8 cellular contexts compared by ENCODE assay signal in the genomic region with DNA sequence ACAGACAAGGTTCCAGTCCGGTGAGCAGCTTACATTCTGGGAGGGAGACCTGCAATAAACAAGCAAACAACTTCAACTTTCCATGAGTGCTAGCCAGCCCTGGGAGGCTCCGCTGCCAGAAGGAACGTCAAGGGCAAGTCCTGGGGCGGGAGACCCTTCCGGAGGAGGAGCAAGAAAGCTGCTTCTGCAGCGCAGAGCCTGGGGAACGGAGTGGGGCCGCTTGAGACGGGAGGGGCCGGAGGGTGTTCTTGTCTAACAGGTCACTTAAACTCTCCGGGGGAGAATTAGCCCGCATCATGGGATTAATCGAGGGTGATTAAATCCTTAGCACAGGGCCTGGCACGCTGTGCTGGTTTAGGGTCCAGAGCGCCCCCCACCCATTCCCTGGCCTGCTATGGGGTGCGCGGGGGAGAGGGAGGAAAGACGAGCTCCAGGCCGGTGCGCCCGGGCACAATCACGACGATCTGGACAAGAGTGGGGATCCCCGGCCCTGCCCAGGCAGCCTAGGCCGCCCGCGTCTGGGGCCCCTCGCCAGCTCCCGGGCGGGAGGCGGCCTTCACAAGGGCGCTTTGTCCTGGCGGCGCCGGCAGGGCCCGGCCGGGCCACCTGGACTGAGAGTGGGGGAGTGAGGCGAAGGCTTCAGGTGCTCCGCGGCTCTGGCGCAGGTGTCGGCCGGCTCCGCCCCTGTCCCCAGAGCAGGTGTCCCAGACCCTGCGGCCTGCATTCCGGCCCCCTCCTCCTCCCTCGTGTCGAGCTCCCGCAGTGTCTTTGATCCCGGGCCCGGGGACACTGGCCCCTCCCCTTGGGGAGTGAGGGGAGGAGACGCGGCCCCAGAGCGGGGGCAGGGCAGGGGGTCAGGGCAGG. TPM values are rescaled to one million over a fixed set of nuclear protein-coding genes. Genes with fewer than 3 reads are reported as not detected.
DNase-seq lines count a peak whose midpoint lies in the region; ATAC-seq and TF ChIP-seq lines count a peak whose summit lies in the region.

No MANE protein-coding gene starts in this region.

- H3K9me3 ChIP-seq in A673 (ENCODE audit: low read depth, low read length, poor library complexity, severe bottlenecking): no peaks in the 10 kb centered on the region
- no peaks in the 10 kb centered on the region for H3K9me3 ChIP-seq in iPS-18a (ENCODE audit: control insufficient read depth, low read depth, low read length)

- ATAC-seq in activated B cell treated with CpG ODN at 0.5 μM for 24 hours (ENCODE audit: low read depth): no peak
- ATAC-seq in stimulated activated naive B cell treated with anti-CD40 and anti-IgM and Interleukin-4, amounts not matched to agents 10 μg/mL and 1 μg/mL and 100 μg/mL, for 72 hours (replicated peaks): no peak

- peak overlapping the region; percentile 78 for H3K4me3 Mint-ChIP-seq in activated B cell treated with CpG ODN at 0.5 μM for 24 hours
- peak overlapping the region; percentile 68 to 81 for H3K4me3 Mint-ChIP-seq in stimulated activated naive B cell treated with anti-CD40 and anti-IgM and Interleukin-4, amounts not matched to agents 10 μg/mL and 1 μg/mL and 100 μg/mL, for 72 hours

- H3K27me3 ChIP-seq in A673 (replicated peaks; ENCODE audit: insufficient read depth, low read depth, low read length, poor library complexity) (no peaks in the 10 kb centered on the region), iPS-18a (ENCODE audit: control insufficient read depth, insufficient read depth, low read length) (peaks cover 15% of the 10 kb centered on the region)

- peaks cover 77% of the 10 kb centered on the region for H3K4me1 Mint-ChIP-seq in activated B cell treated with CpG ODN at 0.5 μM for 24 hours
- peaks cover 43 to 75% of the 10 kb centered on the region in 2 donors for H3K4me1 Mint-ChIP-seq in stimulated activated naive B cell treated with anti-CD40 and anti-IgM and Interleukin-4, amounts not matched to agents 10 μg/mL and 1 μg/mL and 100 μg/mL, for 72 hours

- CTCF ChIA-PET in A673 (lab: Charles Lee) (no interaction called here), activated B cell treated with CpG ODN at 0.5 μM for 24 hours (lab: Charles Lee) (interaction anchor here (0.8 to 1.4 kb wide), 2 partner anchors 44 to 85 kb away, joined by 4 to 6 read pairs; no protein-coding TSS in a partner anchor)

- TF ChIP-seq CTCF in A673 (conservative IDR thresholded peaks at IDR 0.05; ENCODE audit: low read depth, low read length) (no peak), activated B cell treated with CpG ODN at 0.5 μM for 24 hours (IDR thresholded peaks at IDR 0.05) (no peak)

- peak; percentile 45 for DNase-seq in A673 (ENCODE audit: low spot score)
- no peak for DNase-seq in Jurkat, Clone E6-1 (ENCODE audit: low read depth, low spot score)
- DNase-seq in activated B cell treated with CpG ODN at 0.5 μM for 24 hours: peak; percentile 17
- DNase-seq in stimulated activated naive B cell treated with anti-CD40 and anti-IgM and Interleukin-4, amounts not matched to agents 10 μg/mL and 1 μg/mL and 100 μg/mL, for 72 hours: no peak
- DNase-seq in NCI-H446 treated with DMSO at 0.1 percent for 48 hours (lab: John Stamatoyannopoulos, UW): no peak
- no peak for DNase-seq in NOMO-1 treated with dmso at 0.1 percent for 144 hours (lab: John Stamatoyannopoulos, UW; ENCODE audit: unreplicated experiment)
- DNase-seq in central memory CD4-positive, alpha-beta T cell: no peak

- H3K27ac ChIP-seq in A673 (ENCODE audit: low read depth, low read length, poor library complexity, severe bottlenecking): no peak overlapping the region
- H3K27ac ChIP-seq in iPS-18a (ENCODE audit: low read length): no peak overlapping the region

- H3K27ac Mint-ChIP-seq in activated B cell treated with CpG ODN at 0.5 μM for 24 hours: peak overlapping the region; percentile 97
- H3K27ac Mint-ChIP-seq in stimulated activated naive B cell treated with anti-CD40 and anti-IgM and Interleukin-4, amounts not matched to agents 10 μg/mL and 1 μg/mL and 100 μg/mL, for 72 hours: peak overlapping the region; percentile 67

- H3K36me3 ChIP-seq in A673 (ENCODE audit: insufficient read depth, low read length, poor library complexity, severe bottlenecking) (no peaks in the 10 kb centered on the region), iPS-18a (ENCODE audit: control insufficient read depth, low read depth, low read length) (peaks cover 5% of the 10 kb centered on the region)

- POLR2A ChIA-PET in A673 (lab: Charles Lee; ENCODE audit: low non-redundant PET) (no interaction called here), activated B cell treated with CpG ODN at 0.5 μM for 24 hours (lab: Charles Lee) (interaction anchor here (0.6 to 8.2 kb wide), 6 partner anchors 12 to 198 kb away, joined by 3 to 263 read pairs (median 4); partner anchors contain the start of gene CRY2)

- peaks cover 13% of the 10 kb centered on the region for H3K4me1 ChIP-seq in A673 (ENCODE audit: insufficient read depth, low read length, poor library complexity, severe bottlenecking)
- peaks cover 26% of the 10 kb centered on the region for H3K4me1 ChIP-seq in iPS-18a (ENCODE audit: control insufficient read depth, low read depth, low read length)

- H3K9ac ChIP-seq in iPS-18a (ENCODE audit: low read length): peak overlapping the region; percentile 58

- no TSS peak for BruUV-seq in A673 (replicated peaks; lab: Mats Ljungman, UMichigan)

- H3K4me3 ChIP-seq in A673 (ENCODE audit: low read depth, low read length, poor library complexity, severe bottlenecking) (peak overlapping the region; percentile 66), iPS-18a (ENCODE audit: low read length) (peak overlapping the region; percentile 63)
- H3K4me3 ChIP-seq in Jurkat, Clone E6-1 (ENCODE audit: low read length): peak overlapping the region; percentile 25; the same call in 1 of the 2 replicates

- intact Hi-C loops in A673 (cut with micrococcal nuclease; ENCODE audit: unreplicated experiment): no loop called here
- intact Hi-C loops in activated B cell treated with CpG ODN at 0.5 μM for 24 hours (cut with micrococcal nuclease): loop anchor here (1.0 to 2.0 kb wide), 2 partner anchors 9 to 43 kb away; no protein-coding TSS in a partner anchor

- peaks cover 38% of the 10 kb centered on the region for H3K36me3 Mint-ChIP-seq in activated B cell treated with CpG ODN at 0.5 μM for 24 hours (ENCODE audit: low read depth)
- H3K36me3 Mint-ChIP-seq in stimulated activated naive B cell treated with anti-CD40 and anti-IgM and Interleukin-4, amounts not matched to agents 10 μg/mL and 1 μg/mL and 100 μg/mL, for 72 hours: peaks cover 11 to 17% of the 10 kb centered on the region in 2 donors

- H3K9me3 Mint-ChIP-seq in activated B cell treated with CpG ODN at 0.5 μM for 24 hours: no peaks in the 10 kb centered on the region
- no peaks in the 10 kb centered on the region for H3K9me3 Mint-ChIP-seq in stimulated activated naive B cell treated with anti-CD40 and anti-IgM and Interleukin-4, amounts not matched to agents 10 μg/mL and 1 μg/mL and 100 μg/mL, for 72 hours

- no peaks in the 10 kb centered on the region for H3K27me3 Mint-ChIP-seq in activated B cell treated with CpG ODN at 0.5 μM for 24 hours
- H3K27me3 Mint-ChIP-seq in stimulated activated naive B cell treated with anti-CD40 and anti-IgM and Interleukin-4, amounts not matched to agents 10 μg/mL and 1 μg/mL and 100 μg/mL, for 72 hours: no peaks in the 10 kb centered on the region

RNA-seq across cellular contexts. Expression of gene LARGE2, which starts 0.7 kb away (rescaled TPM):
- total RNA-seq in A673 (2021) (9.1 and 10.9 TPM in 2 replicates), activated B cell treated with CpG ODN at 0.5 μM for 24 hours (47.4 and 59.7 TPM in 2 replicates)
- 5.8 TPM for polyA plus RNA-seq in Jurkat, Clone E6-1 (2012; ENCODE audit: insufficient read depth, insufficient read length)

RNA-seq across cellular contexts. Expression of gene PEX16, which starts 4.1 kb away (rescaled TPM):
- total RNA-seq in A673 (2021) (64.1 and 68.9 TPM in 2 replicates), activated B cell treated with CpG ODN at 0.5 μM for 24 hours (72.0 and 77.7 TPM in 2 replicates)
- 54.9 TPM for polyA plus RNA-seq in Jurkat, Clone E6-1 (2012; ENCODE audit: insufficient read depth, insufficient read length)

RNA-seq across cellular contexts. Expression of gene FREY1, which starts 14.7 kb away (rescaled TPM):
- total RNA-seq in A673 (2021): 3.3 and 3.8 TPM in 2 replicates
- not detected for polyA plus RNA-seq in Jurkat, Clone E6-1 (2012; ENCODE audit: insufficient read depth, insufficient read length)
- total RNA-seq in activated B cell treated with CpG ODN at 0.5 μM for 24 hours: 3.9 and 4.6 TPM in 2 replicates

RNA-seq across cellular contexts. Expression of gene MAPK8IP1, which starts 36.3 kb away (rescaled TPM):
- 46.0 and 46.2 TPM in 2 replicates for total RNA-seq in A673 (2021)
- not detected for polyA plus RNA-seq in Jurkat, Clone E6-1 (2012; ENCODE audit: insufficient read depth, insufficient read length)
- 1.9 and 3.4 TPM in 2 replicates for total RNA-seq in activated B cell treated with CpG ODN at 0.5 μM for 24 hours

Comparison
In these comparisons a context has a peak if more than half of its experiments do, and no peak if none do; other contexts are left out.
1. DNase-seq: peak in A673 (single experiment) and activated B cell treated with CpG ODN at 0.5 μM for 24 hours (single experiment); none in Jurkat, Clone E6-1 (single experiment), stimulated activated naive B cell treated with anti-CD40 and anti-IgM and Interleukin-4, amounts not matched to agents 10 μg/mL and 1 μg/mL and 100 μg/mL, for 72 hours (single experiment), NCI-H446 treated with DMSO at 0.1 percent for 48 hours (single experiment), NOMO-1 treated with dmso at 0.1 percent for 144 hours (single experiment) and central memory CD4-positive, alpha-beta T cell (single experiment).
2. Peak in every context shown above with its lines, with median percentiles within 50 percentile points of each other: H3K4me3 ChIP-seq.